Comparison of ENCODE assay signal across 11 cellular contexts in genomic region chr6:75566137-75566767, GRCh38.
"Had no signal": no experiment of that assay in that cellular context is flagged by ENCODE, and none has a peak within 500 bp of the region (broad histone marks: within the 10 kb centered on the region; RNA-seq: fewer than 3 reads in every experiment).

No MANE protein-coding gene starts in this region.

- H3K9ac ChIP-seq: GM23248, KMS-11 had no signal

- ATAC-seq: HCT116, HepG2 had no signal

- H3K4me3 ChIP-seq: GM23248, HAP-1 had no signal

- H3K4me1 ChIP-seq: HAP-1 had no signal

- DNase-seq: GM23248, GOT3, H7, Karpas-422, KBM-7 had no signal

- H3K4me2 ChIP-seq: KMS-11 had no signal

- H2AFZ ChIP-seq: GM23248 had no signal

- H3K4me1 Mint-ChIP-seq: IgD-negative memory B cell had no signal

- H3K36me3 ChIP-seq: HAP-1 had no signal

- H3K27ac ChIP-seq: GM23248, HL-60, KMS-11 had no signal
